Comparison of ENCODE assay signal across 8 cellular contexts in genomic region chr6:98834060-98835031, GRCh38. TPM values are rescaled to one million over a fixed set of nuclear protein-coding genes. Genes with fewer than 3 reads are reported as not detected.
DNase-seq lines count a peak whose midpoint lies in the region; ATAC-seq and TF ChIP-seq lines count a peak whose summit lies in the region.

POU3F2 (plus strand) TSS chr6:98834574; CDS start chr6:98834874, 300 bp downstream.

- peak within 1 kb of the TSS; percentile 94 for H2AFZ ChIP-seq in GM23338

- H3K4me1 Mint-ChIP-seq in GM23338, result peaks cover 53% of the 10 kb centered on the region
- H3K4me1 Mint-ChIP-seq in activated naive CD8-positive, alpha-beta T cell (ENCODE audit: low read depth), result peaks cover 39% of the 10 kb centered on the region
- H3K4me1 Mint-ChIP-seq in osteocyte (ENCODE audit: unreplicated experiment), result peaks cover 36% of the 10 kb centered on the region

- H4K20me1 ChIP-seq in GM23338 (replicated peaks; ENCODE audit: insufficient read depth), result peaks cover 12% of the 10 kb centered on the region

- no peak for TF ChIP-seq EP300 in transverse colon (IDR thresholded peaks at IDR 0.05; ENCODE audit: low read depth)

- in situ Hi-C loops in transverse colon (cut with MboI; ENCODE audit: low pct_ligation_motif_present in 1 of 4, low pct_unique_long_range_greater_than_20kb in 1 of 4, low sequenced_read_pairs in 3 of 4), result no loop called here

- H3K4me3 Mint-ChIP-seq in GM23338, result peak within 1 kb of the TSS; percentile 72
- H3K4me3 Mint-ChIP-seq in activated naive CD8-positive, alpha-beta T cell, result peak within 1 kb of the TSS; percentile 81
- H3K4me3 Mint-ChIP-seq in osteocyte (ENCODE audit: unreplicated experiment), result peak within 1 kb of the TSS; percentile 84

- H3K27ac Mint-ChIP-seq in GM23338, result no peak within 1 kb of the TSS
- H3K27ac Mint-ChIP-seq in activated naive CD8-positive, alpha-beta T cell, result no peak within 1 kb of the TSS
- peak within 1 kb of the TSS; percentile 51 for H3K27ac Mint-ChIP-seq in osteocyte (ENCODE audit: unreplicated experiment)

- intact Hi-C loops in head of caudate nucleus (cut with DNase I), result loop anchor here (10.0 kb wide), 1 partner anchor 190 kb away; no protein-coding TSS in a partner anchor
- intact Hi-C loops in transverse colon (cut with DNase I; ENCODE audit: low total_unique reads), result no loop called here

- no peaks in the 10 kb centered on the region; the same call in 2 of the 3 replicates for H3K36me3 Mint-ChIP-seq in GM23338 (ENCODE audit: low read depth)
- no peaks in the 10 kb centered on the region for H3K36me3 Mint-ChIP-seq in activated naive CD8-positive, alpha-beta T cell
- no peaks in the 10 kb centered on the region for H3K36me3 Mint-ChIP-seq in osteocyte (ENCODE audit: unreplicated experiment)

- DNase-seq in DMS79 (lab: John Stamatoyannopoulos, UW), result peak; percentile 90
- peak; percentile 98 for DNase-seq in GM23338 (ENCODE audit: low spot score)
- DNase-seq in RWPE1 (ENCODE audit: low spot score), result peak; percentile 76
- DNase-seq in head of caudate nucleus, result peak; percentile 91 to 99 (median 97)
- no peak for DNase-seq in osteocyte (ENCODE audit: extremely low spot score, unreplicated experiment)
- DNase-seq in transverse colon, result peak; percentile 57

- peak within 1 kb of the TSS; percentile 90 for H3K4me2 ChIP-seq in GM23338

- H3K4me3 ChIP-seq in GM23338 (peak within 1 kb of the TSS; percentile 66), transverse colon (peak within 1 kb of the TSS; percentile 13 to 65 (median 40))

- CTCF ChIA-PET in RWPE1 (lab: Yijun Ruan, JAX), result interaction anchor here (1.2 to 2.8 kb wide), 2 partner anchors 9 to 12 kb away, joined by 5 to 11 read pairs; no protein-coding TSS in a partner anchor

- WGBS in transverse colon (ENCODE audit: low coverage in 1 of 2), 2 donors, result 1 to 2% methylated on average over 32 to 57 of the region's 83 CpGs

- H3K9me3 Mint-ChIP-seq in GM23338, result no peaks in the 10 kb centered on the region; the same call in 2 of the 3 replicates
- no peaks in the 10 kb centered on the region for H3K9me3 Mint-ChIP-seq in activated naive CD8-positive, alpha-beta T cell (ENCODE audit: low read depth)
- H3K9me3 Mint-ChIP-seq in osteocyte (ENCODE audit: unreplicated experiment), result no peaks in the 10 kb centered on the region

- H3K4me1 ChIP-seq in GM23338 (ENCODE audit: insufficient read depth) (peaks cover 66% of the 10 kb centered on the region), transverse colon (peaks cover 24 to 52% (median 44%) of the 10 kb centered on the region in 4 donors)

- no peaks in the 10 kb centered on the region for H3K9me2 ChIP-seq in GM23338 (ENCODE audit: insufficient read depth)

- peak; percentile 47 for ATAC-seq in GM23338

- H3K27me3 Mint-ChIP-seq in GM23338 (ENCODE audit: insufficient read depth, low read depth, poor library complexity), result peaks cover 89% of the 10 kb centered on the region
- peaks cover 52% of the 10 kb centered on the region for H3K27me3 Mint-ChIP-seq in activated naive CD8-positive, alpha-beta T cell
- H3K27me3 Mint-ChIP-seq in osteocyte (ENCODE audit: unreplicated experiment), result peaks cover 80% of the 10 kb centered on the region

- no peaks in the 10 kb centered on the region for H3K36me3 ChIP-seq in GM23338 (ENCODE audit: insufficient read depth)
- no peaks in the 10 kb centered on the region for H3K36me3 ChIP-seq in KOPT-K1 (ENCODE audit: insufficient read depth, low read length)
- H3K36me3 ChIP-seq in transverse colon, result no peaks in the 10 kb centered on the region

- H3K27ac ChIP-seq in GM23338 (ENCODE audit: low read depth) (no peak within 1 kb of the TSS), KOPT-K1 (ENCODE audit: low read depth, low read length, poor library complexity, severe bottlenecking) (peak within 1 kb of the TSS; percentile 53), RWPE1 (no peak within 1 kb of the TSS), transverse colon (no peak within 1 kb of the TSS)

- H3K79me2 ChIP-seq in GM23338 (replicated peaks; ENCODE audit: insufficient read depth), result no peaks in the 10 kb centered on the region

- TF ChIP-seq CTCF in GM23338 (conservative IDR thresholded peaks at IDR 0.05; ENCODE audit: low read depth in 2 of 2), result no peak
- no peak for TF ChIP-seq CTCF in RWPE1 (conservative IDR thresholded peaks at IDR 0.05; ENCODE audit: low read depth)
- no peak for TF ChIP-seq CTCF in osteocyte (IDR thresholded peaks at IDR 0.05)
- no peak for TF ChIP-seq CTCF in transverse colon (IDR thresholded peaks at IDR 0.05)

- H3K9me3 ChIP-seq in KOPT-K1 (ENCODE audit: insufficient read depth, low read length, poor library complexity, severe bottlenecking) (no peaks in the 10 kb centered on the region), transverse colon (no peaks in the 10 kb centered on the region)

- peaks cover 15% of the 10 kb centered on the region for H3F3A ChIP-seq in GM23338 (replicated peaks; ENCODE audit: low read depth)

- POLR2A ChIA-PET in RWPE1 (lab: Yijun Ruan, JAX; ENCODE audit: low non-redundant PET), result no interaction called here

- TF ChIP-seq POLR2A in transverse colon (IDR thresholded peaks at IDR 0.05), result no peak

- H3K27me3 ChIP-seq in GM23338 (ENCODE audit: insufficient read depth), result peaks cover 96% of the 10 kb centered on the region
- H3K27me3 ChIP-seq in transverse colon, result peaks cover 99% of the 10 kb centered on the region

TF ChIP-seq in GM23338, 12 proteins besides CTCF, POLR2A, EP300 and RAD21 (continues in another document):
- TF ChIP-seq EZH2phosphoT487 (IDR thresholded peaks at IDR 0.05; ENCODE audit: unreplicated experiment) (no peak), POLR2AphosphoS5 (IDR thresholded peaks at IDR 0.05; ENCODE audit: low read depth) (no peak), CREB1 (CRISPR knock-in tag; IDR thresholded peaks at IDR 0.05; ENCODE audit: low read depth) (peak; percentile 66), ZNF114 (CRISPR knock-in tag; IDR thresholded peaks at IDR 0.05) (no peak), EZH2 (IDR thresholded peaks at IDR 0.05; ENCODE audit: low read depth, unreplicated experiment) (peak; percentile 59), ZNF331 (CRISPR knock-in tag; IDR thresholded peaks at IDR 0.05; ENCODE audit: low read depth) (no peak)
- TF ChIP-seq, protein P1, sequence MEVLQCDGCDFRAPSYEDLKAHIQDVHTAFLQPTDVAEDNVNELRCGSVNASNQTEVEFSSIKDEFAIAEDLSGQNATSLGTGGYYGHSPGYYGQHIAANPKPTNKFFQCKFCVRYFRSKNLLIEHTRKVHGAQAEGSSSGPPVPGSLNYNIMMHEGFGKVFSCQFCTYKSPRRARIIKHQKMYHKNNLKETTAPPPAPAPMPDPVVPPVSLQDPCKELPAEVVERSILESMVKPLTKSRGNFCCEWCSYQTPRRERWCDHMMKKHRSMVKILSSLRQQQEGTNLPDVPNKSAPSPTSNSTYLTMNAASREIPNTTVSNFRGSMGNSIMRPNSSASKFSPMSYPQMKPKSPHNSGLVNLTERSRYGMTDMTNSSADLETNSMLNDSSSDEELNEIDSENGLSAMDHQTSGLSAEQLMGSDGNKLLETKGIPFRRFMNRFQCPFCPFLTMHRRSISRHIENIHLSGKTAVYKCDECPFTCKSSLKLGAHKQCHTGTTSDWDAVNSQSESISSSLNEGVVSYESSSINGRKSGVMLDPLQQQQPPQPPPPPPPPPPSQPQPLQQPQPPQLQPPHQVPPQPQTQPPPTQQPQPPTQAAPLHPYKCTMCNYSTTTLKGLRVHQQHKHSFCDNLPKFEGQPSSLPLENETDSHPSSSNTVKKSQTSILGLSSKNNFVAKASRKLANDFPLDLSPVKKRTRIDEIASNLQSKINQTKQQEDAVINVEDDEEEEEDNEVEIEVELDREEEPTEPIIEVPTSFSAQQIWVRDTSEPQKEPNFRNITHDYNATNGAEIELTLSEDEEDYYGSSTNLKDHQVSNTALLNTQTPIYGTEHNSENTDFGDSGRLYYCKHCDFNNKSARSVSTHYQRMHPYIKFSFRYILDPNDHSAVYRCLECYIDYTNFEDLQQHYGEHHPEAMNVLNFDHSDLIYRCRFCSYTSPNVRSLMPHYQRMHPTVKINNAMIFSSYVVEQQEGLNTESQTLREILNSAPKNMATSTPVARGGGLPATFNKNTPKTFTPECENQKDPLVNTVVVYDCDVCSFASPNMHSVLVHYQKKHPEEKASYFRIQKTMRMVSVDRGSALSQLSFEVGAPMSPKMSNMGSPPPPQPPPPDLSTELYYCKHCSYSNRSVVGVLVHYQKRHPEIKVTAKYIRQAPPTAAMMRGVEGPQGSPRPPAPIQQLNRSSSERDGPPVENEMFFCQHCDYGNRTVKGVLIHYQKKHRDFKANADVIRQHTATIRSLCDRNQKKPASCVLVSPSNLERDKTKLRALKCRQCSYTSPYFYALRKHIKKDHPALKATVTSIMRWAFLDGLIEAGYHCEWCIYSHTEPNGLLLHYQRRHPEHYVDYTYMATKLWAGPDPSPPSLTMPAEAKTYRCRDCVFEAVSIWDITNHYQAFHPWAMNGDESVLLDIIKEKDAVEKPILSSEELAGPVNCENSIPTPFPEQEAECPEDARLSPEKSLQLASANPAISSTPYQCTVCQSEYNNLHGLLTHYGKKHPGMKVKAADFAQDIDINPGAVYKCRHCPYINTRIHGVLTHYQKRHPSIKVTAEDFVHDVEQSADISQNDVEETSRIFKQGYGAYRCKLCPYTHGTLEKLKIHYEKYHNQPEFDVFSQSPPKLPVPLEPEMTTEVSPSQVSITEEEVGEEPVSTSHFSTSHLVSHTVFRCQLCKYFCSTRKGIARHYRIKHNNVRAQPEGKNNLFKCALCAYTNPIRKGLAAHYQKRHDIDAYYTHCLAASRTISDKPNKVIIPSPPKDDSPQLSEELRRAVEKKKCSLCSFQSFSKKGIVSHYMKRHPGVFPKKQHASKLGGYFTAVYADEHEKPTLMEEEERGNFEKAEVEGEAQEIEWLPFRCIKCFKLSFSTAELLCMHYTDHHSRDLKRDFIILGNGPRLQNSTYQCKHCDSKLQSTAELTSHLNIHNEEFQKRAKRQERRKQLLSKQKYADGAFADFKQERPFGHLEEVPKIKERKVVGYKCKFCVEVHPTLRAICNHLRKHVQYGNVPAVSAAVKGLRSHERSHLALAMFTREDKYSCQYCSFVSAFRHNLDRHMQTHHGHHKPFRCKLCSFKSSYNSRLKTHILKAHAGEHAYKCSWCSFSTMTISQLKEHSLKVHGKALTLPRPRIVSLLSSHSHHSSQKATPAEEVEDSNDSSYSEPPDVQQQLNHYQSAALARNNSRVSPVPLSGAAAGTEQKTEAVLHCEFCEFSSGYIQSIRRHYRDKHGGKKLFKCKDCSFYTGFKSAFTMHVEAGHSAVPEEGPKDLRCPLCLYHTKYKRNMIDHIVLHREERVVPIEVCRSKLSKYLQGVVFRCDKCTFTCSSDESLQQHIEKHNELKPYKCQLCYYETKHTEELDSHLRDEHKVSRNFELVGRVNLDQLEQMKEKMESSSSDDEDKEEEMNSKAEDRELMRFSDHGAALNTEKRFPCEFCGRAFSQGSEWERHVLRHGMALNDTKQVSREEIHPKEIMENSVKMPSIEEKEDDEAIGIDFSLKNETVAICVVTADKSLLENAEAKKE (CRISPR knock-in tag; IDR thresholded peaks at IDR 0.05), result no peak

RNA-seq across cellular contexts. Expression of gene POU3F2, which starts in this region (rescaled TPM):
- total RNA-seq in GM23338 (2014; rRNA removed; shearing (Covaris generic)), result 0.70 and 0.76 TPM in 2 replicates
- polyA plus RNA-seq in GM23338 (2016; fragmentation: Nextera tagmentation; extraction: Ambion mirVana), result 0.26 and 0.31 TPM in 2 replicates
- not detected in 2 replicates for total RNA-seq in osteocyte
- not detected for total RNA-seq in transverse colon

Comparison
In these comparisons a context has a peak if more than half of its experiments do, and no peak if none do; other contexts are left out.
1. Peak in DNase-seq, ATAC-seq, H3K4me3 ChIP-seq and H3K4me2 ChIP-seq in GM23338; RNA of the gene not detected or under 1 TPM.
2. Peak in DNase-seq and H3K4me3 ChIP-seq in transverse colon; RNA of the gene not detected or under 1 TPM.